Comparison of ENCODE assay signal across 14 cellular contexts in genomic region chr15:74391604-74392401, GRCh38. TPM values are rescaled to one million over a fixed set of nuclear protein-coding genes. Genes with fewer than 3 reads are reported as not detected.
A peak's percentile ranks its signal among the peaks of the same experiment; 100 is the strongest.
DNase-seq lines count a peak whose midpoint lies in the region; ATAC-seq, FAIRE-seq and TF ChIP-seq lines count a peak whose summit lies in the region.
"Had no signal": no experiment of that assay in that cellular context is flagged by ENCODE, and none has a peak within 500 bp of the region (broad histone marks: within the 10 kb centered on the region; RNA-seq: fewer than 3 reads in every experiment).

No MANE protein-coding gene starts in this region.

- peak overlapping the region; percentile 44 to 89 (median 65) for H3K27ac Mint-ChIP-seq in CD4-positive, CD25-positive, alpha-beta regulatory T cell
- H3K27ac Mint-ChIP-seq in GM23338: peak overlapping the region; percentile 43; the same call in 1 of the 2 replicates
- peak overlapping the region; percentile 89 for H3K27ac Mint-ChIP-seq in activated naive CD8-positive, alpha-beta T cell treated with anti-CD3 and anti-CD28 coated beads, Interleukin-2, amount 50 U/mL, for 24 hours
- H3K27ac Mint-ChIP-seq in nephron: peak overlapping the region in 2 of 3 experiments; percentile 98 to 99

- H3K4me3 ChIP-seq in CD4-positive, CD25-positive, alpha-beta regulatory T cell (ENCODE audit: low read depth, low read length): no peak overlapping the region
- H3K4me3 ChIP-seq in GM23338 (no peak overlapping the region), kidney (ENCODE audit: low read length in 2 of 2) (no peak overlapping the region)
- H3K4me3 ChIP-seq: adrenal gland, thyroid gland had no signal

- no peaks in the 10 kb centered on the region for H3K9me2 ChIP-seq in GM23338 (ENCODE audit: insufficient read depth)

- no peaks in the 10 kb centered on the region for H3K27me3 ChIP-seq in CD4-positive, CD25-positive, alpha-beta regulatory T cell (ENCODE audit: control insufficient read depth, insufficient read depth, low read length)
- H3K27me3 ChIP-seq in GM23338 (ENCODE audit: insufficient read depth): no peaks in the 10 kb centered on the region
- H3K27me3 ChIP-seq: adrenal gland, thyroid gland had no signal

- H3K9ac ChIP-seq in kidney (ENCODE audit: low read length in 2 of 2): no peak overlapping the region

- H3K79me2 ChIP-seq in GM23338 (replicated peaks; ENCODE audit: insufficient read depth): no peaks in the 10 kb centered on the region

- no peaks in the 10 kb centered on the region for H3K36me3 Mint-ChIP-seq in CD4-positive, CD25-positive, alpha-beta regulatory T cell
- no peaks in the 10 kb centered on the region; the same call in 2 of the 3 replicates for H3K36me3 Mint-ChIP-seq in GM23338 (ENCODE audit: low read depth)
- peaks cover 16% of the 10 kb centered on the region for H3K36me3 Mint-ChIP-seq in activated naive CD8-positive, alpha-beta T cell treated with anti-CD3 and anti-CD28 coated beads, Interleukin-2, amount 50 U/mL, for 24 hours (ENCODE audit: low read depth)
- no peaks in the 10 kb centered on the region for H3K36me3 Mint-ChIP-seq in nephron (ENCODE audit: low read depth)

- H3K27ac ChIP-seq in CD4-positive, CD25-positive, alpha-beta regulatory T cell (ENCODE audit: insufficient read depth, low read length, poor library complexity, severe bottlenecking): no peak overlapping the region
- H3K27ac ChIP-seq in GM23338 (ENCODE audit: low read depth) (no peak overlapping the region), kidney (ENCODE audit: low read depth in 2 of 2, low read length in 2 of 2) (no peak overlapping the region)
- H3K27ac ChIP-seq: adrenal gland, C4-2B, epithelial cell of prostate, thyroid gland had no signal

- H3K4me2 ChIP-seq in GM23338: no peak overlapping the region

- no peaks in the 10 kb centered on the region for H3K9me3 Mint-ChIP-seq in CD4-positive, CD25-positive, alpha-beta regulatory T cell
- no peaks in the 10 kb centered on the region for H3K9me3 Mint-ChIP-seq in GM23338
- no peaks in the 10 kb centered on the region for H3K9me3 Mint-ChIP-seq in activated naive CD8-positive, alpha-beta T cell treated with anti-CD3 and anti-CD28 coated beads, Interleukin-2, amount 50 U/mL, for 24 hours
- H3K9me3 Mint-ChIP-seq in nephron: no peaks in the 10 kb centered on the region

- no peak overlapping the region for H2AFZ ChIP-seq in GM23338

- no peaks in the 10 kb centered on the region for H3K36me3 ChIP-seq in CD4-positive, CD25-positive, alpha-beta regulatory T cell (ENCODE audit: control insufficient read depth, insufficient read depth, low read length)
- no peaks in the 10 kb centered on the region for H3K36me3 ChIP-seq in GM23338 (ENCODE audit: insufficient read depth)
- H3K36me3 ChIP-seq in kidney (ENCODE audit: control insufficient read depth in 1 of 2, insufficient read depth in 2 of 2, low read length in 2 of 2): no peaks in the 10 kb centered on the region
- H3K36me3 ChIP-seq: adrenal gland, thyroid gland had no signal

- no peak for ATAC-seq in CD4-positive, CD25-positive, alpha-beta regulatory T cell (ENCODE audit: low read depth in 2 of 2)
- ATAC-seq in GM23338 (no peak), GM19397 (IDR thresholded peaks at IDR 0.05; ENCODE audit: unreplicated experiment) (no peak)
- no peak for ATAC-seq in activated naive CD8-positive, alpha-beta T cell treated with anti-CD3 and anti-CD28 coated beads, Interleukin-2, amount 50 U/mL, for 24 hours
- ATAC-seq: HepG2 had no signal

- TF ChIP-seq CTCF in GM23338 (conservative IDR thresholded peaks at IDR 0.05; ENCODE audit: low read depth in 2 of 2): no peak
- TF ChIP-seq CTCF in nephron (IDR thresholded peaks at IDR 0.05; ENCODE audit: unreplicated experiment in 3 of 3): no peak
- no peak for TF ChIP-seq CTCF in kidney (IDR thresholded peaks at IDR 0.05; ENCODE audit: borderline replicate concordance, extremely low read depth, insufficient read depth)

- no peak for DNase-seq in CD4-positive, CD25-positive, alpha-beta regulatory T cell
- no peak for DNase-seq in GM23338 (ENCODE audit: low spot score)
- DNase-seq in activated naive CD8-positive, alpha-beta T cell treated with anti-CD3 and anti-CD28 coated beads, Interleukin-2, amount 50 U/mL, for 24 hours: peak; percentile 17
- DNase-seq in KBM-7: no peak
- no peak for DNase-seq in kidney
- DNase-seq: adrenal gland; NCI-H1092 treated with DMSO at 0.1 percent for 48 hours; stimulated activated CD4-positive, alpha-beta T cell treated with anti-CD3 and anti-CD28 coated beads, Interleukin-15, amount 100 ng/mL, for 24 hours; thyroid gland had no signal

- no peaks in the 10 kb centered on the region for H3F3A ChIP-seq in GM23338 (replicated peaks; ENCODE audit: low read depth)

- in situ Hi-C loops in KBM-7 (cut with MboI; ENCODE audit: low pct_unique_long_range_greater_than_20kb, low sequenced_read_pairs): no loop called here

- intact Hi-C loops in kidney (cut with DNase I): no loop called here

- H3K4me1 Mint-ChIP-seq in CD4-positive, CD25-positive, alpha-beta regulatory T cell: peaks cover 0 to 16% (median 2%) of the 10 kb centered on the region in 4 donors
- H3K4me1 Mint-ChIP-seq in GM23338 (peaks cover 19% of the 10 kb centered on the region), nephron (peaks cover 67% of the 10 kb centered on the region)
- H3K4me1 Mint-ChIP-seq in activated naive CD8-positive, alpha-beta T cell treated with anti-CD3 and anti-CD28 coated beads, Interleukin-2, amount 50 U/mL, for 24 hours: peaks cover 90% of the 10 kb centered on the region

- no peak overlapping the region for H3K4me3 Mint-ChIP-seq in CD4-positive, CD25-positive, alpha-beta regulatory T cell
- no peak overlapping the region for H3K4me3 Mint-ChIP-seq in GM23338
- peak overlapping the region; percentile 65 for H3K4me3 Mint-ChIP-seq in activated naive CD8-positive, alpha-beta T cell treated with anti-CD3 and anti-CD28 coated beads, Interleukin-2, amount 50 U/mL, for 24 hours
- H3K4me3 Mint-ChIP-seq in nephron: no peak overlapping the region

- H4K20me1 ChIP-seq in GM23338 (replicated peaks; ENCODE audit: insufficient read depth): no peaks in the 10 kb centered on the region

- no peaks in the 10 kb centered on the region for H3K9me3 ChIP-seq in CD4-positive, CD25-positive, alpha-beta regulatory T cell (ENCODE audit: control insufficient read depth in 2 of 2, low read length in 2 of 2)
- no peaks in the 10 kb centered on the region for H3K9me3 ChIP-seq in kidney (ENCODE audit: control insufficient read depth in 1 of 2, low read length in 2 of 2)
- H3K9me3 ChIP-seq: adrenal gland, thyroid gland had no signal

- FAIRE-seq in kidney (lab: Jason Lieb, UNC): no peak
- FAIRE-seq: HepG2 had no signal

- no peaks in the 10 kb centered on the region for H3K27me3 Mint-ChIP-seq in CD4-positive, CD25-positive, alpha-beta regulatory T cell
- peaks cover 14% of the 10 kb centered on the region for H3K27me3 Mint-ChIP-seq in GM23338 (ENCODE audit: insufficient read depth, low read depth, poor library complexity)
- H3K27me3 Mint-ChIP-seq in activated naive CD8-positive, alpha-beta T cell treated with anti-CD3 and anti-CD28 coated beads, Interleukin-2, amount 50 U/mL, for 24 hours: no peaks in the 10 kb centered on the region
- H3K27me3 Mint-ChIP-seq in nephron (ENCODE audit: low read depth): peaks cover 4% of the 10 kb centered on the region

- no peaks in the 10 kb centered on the region for H3K4me1 ChIP-seq in CD4-positive, CD25-positive, alpha-beta regulatory T cell (ENCODE audit: control insufficient read depth, insufficient read depth, low read length, poor library complexity, severe bottlenecking)
- no peaks in the 10 kb centered on the region for H3K4me1 ChIP-seq in GM23338 (ENCODE audit: insufficient read depth)
- H3K4me1 ChIP-seq in kidney (ENCODE audit: control insufficient read depth in 1 of 2, insufficient read depth in 1 of 2, low read depth in 1 of 2, low read length in 2 of 2): peaks cover 0 to 7% of the 10 kb centered on the region in 2 donors
- H3K4me1 ChIP-seq: adrenal gland, thyroid gland had no signal

RNA-seq across cellular contexts. Expression of gene CYP11A1, which starts 24.4 kb away (rescaled TPM):
- total RNA-seq in CD4-positive, CD25-positive, alpha-beta regulatory T cell: not detected
- not detected for polyA plus RNA-seq in CD4-positive, CD25-positive, alpha-beta regulatory T cell
- 1.7 and 3.3 TPM in 2 replicates for total RNA-seq in GM23338 (2014; rRNA removed; shearing (Covaris generic))
- polyA plus RNA-seq in GM23338 (2016; fragmentation: Nextera tagmentation; extraction: Ambion mirVana): 1.2 and 1.9 TPM in 2 replicates
- total RNA-seq in kidney: 0.13 TPM
- 2.7 TPM for polyA plus RNA-seq in kidney (ENCODE audit: insufficient read depth, low read depth, low replicate concordance)

RNA-seq across cellular contexts. Expression of gene SEMA7A, which starts 42.0 kb away (rescaled TPM):
- 5.0 TPM for total RNA-seq in CD4-positive, CD25-positive, alpha-beta regulatory T cell
- under 1 TPM in 3 of 4 donors, not detected in 1; 0.09 to 0.39 (median 0.11) TPM for polyA plus RNA-seq in CD4-positive, CD25-positive, alpha-beta regulatory T cell
- 11.2 and 14.1 TPM in 2 replicates for total RNA-seq in GM23338 (2014; rRNA removed; shearing (Covaris generic))
- polyA plus RNA-seq in GM23338 (2016; fragmentation: Nextera tagmentation; extraction: Ambion mirVana) (1.2 and 2.0 TPM in 2 replicates), kidney (ENCODE audit: insufficient read depth, low read depth, low replicate concordance) (2.8 TPM)
- 3.6 TPM for total RNA-seq in kidney

Comparison
In these comparisons a context has a peak if more than half of its experiments do, and no peak if none do; other contexts are left out.
1. H3K27ac Mint-ChIP-seq: peak in every context shown above with its lines; median percentile 98 in nephron; 89 in activated naive CD8-positive, alpha-beta T cell treated with anti-CD3 and anti-CD28 coated beads, Interleukin-2, amount 50 U/mL, for 24 hours; 65 in CD4-positive, CD25-positive, alpha-beta regulatory T cell; 43 in GM23338.